9 cellular contexts compared by ENCODE assay signal in the genomic region with DNA sequence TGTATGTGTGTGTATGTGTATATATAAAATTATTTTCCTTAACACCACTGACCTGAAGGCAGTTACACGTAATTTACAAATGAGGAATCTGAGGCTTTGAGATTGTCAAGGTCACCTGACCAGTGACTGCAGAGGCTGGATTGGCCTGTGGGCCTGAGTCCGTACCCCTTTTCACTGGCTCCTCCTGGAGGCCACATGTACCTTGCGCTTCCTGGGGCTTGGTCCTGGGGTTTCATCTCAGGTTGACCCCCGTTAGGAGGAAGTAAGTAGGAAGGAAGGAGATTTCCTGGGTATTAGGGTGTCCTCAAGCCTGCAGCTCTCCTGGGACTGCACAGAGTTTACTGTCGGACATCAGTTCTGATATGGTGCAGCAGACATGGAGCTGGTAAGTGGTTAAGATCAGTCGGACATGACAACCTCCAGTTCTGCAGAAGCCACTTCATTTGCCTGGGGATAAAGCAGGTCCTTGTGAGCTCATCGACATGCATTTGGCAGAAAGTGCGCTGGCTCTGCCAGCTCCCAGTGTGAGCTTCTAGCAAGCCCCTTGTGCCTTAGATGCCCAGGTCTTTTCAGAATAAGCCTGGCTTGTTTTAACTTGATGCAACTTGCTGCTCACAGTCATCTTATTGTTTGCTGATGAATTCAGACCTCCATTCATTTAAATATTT. TPM values are rescaled to one million over a fixed set of nuclear protein-coding genes. Genes with fewer than 3 reads are reported as not detected.
DNase-seq lines count a peak whose midpoint lies in the region; ATAC-seq, FAIRE-seq and TF ChIP-seq lines count a peak whose summit lies in the region.
"Had no signal": no experiment of that assay in that cellular context is flagged by ENCODE, and none has a peak within 500 bp of the region (broad histone marks: within the 10 kb centered on the region; RNA-seq: fewer than 3 reads in every experiment).

No MANE protein-coding gene starts in this region.

- dilution Hi-C loops in keratinocyte (cut with MboI; ENCODE audit: extremely low pct_ligation_motif_present, low sequenced_read_pairs): no loop called here

- H3K27me3 Mint-ChIP-seq in activated T-helper 17 cell treated with anti-CD3 and anti-CD28 coated beads, Interleukin-2, amount 50 U/mL, for 72 hours: no peaks in the 10 kb centered on the region
- no peaks in the 10 kb centered on the region for H3K27me3 Mint-ChIP-seq in osteocyte (ENCODE audit: unreplicated experiment)

- H4K20me1 ChIP-seq in keratinocyte (ENCODE audit: control insufficient read depth, extremely low read depth, insufficient read depth, low read length) (no peaks in the 10 kb centered on the region), MM.1S (ENCODE audit: insufficient read depth, low read length) (no peaks in the 10 kb centered on the region)

- H3K4me2 ChIP-seq in keratinocyte (ENCODE audit: control insufficient read depth, extremely low read depth, insufficient read depth, low read depth, low read length) (peak overlapping the region; percentile 46), MM.1S (ENCODE audit: low read depth, low read length) (no peak overlapping the region)

- H3K9me1 ChIP-seq in keratinocyte (ENCODE audit: control insufficient read depth, extremely low read depth, insufficient read depth, low read length): no peaks in the 10 kb centered on the region

- H3K9ac ChIP-seq in keratinocyte (ENCODE audit: control insufficient read depth, extremely low read depth, insufficient read depth, low read length) (no peak overlapping the region), MM.1S (ENCODE audit: low read length) (no peak overlapping the region)

- H3K4me1 ChIP-seq in keratinocyte (ENCODE audit: control insufficient read depth, extremely low read depth, insufficient read depth, low read length): peaks cover 37% of the 10 kb centered on the region
- no peaks in the 10 kb centered on the region for H3K4me1 ChIP-seq in MM.1S (ENCODE audit: low read length)

- H3K9me3 Mint-ChIP-seq in activated T-helper 17 cell treated with anti-CD3 and anti-CD28 coated beads, Interleukin-2, amount 50 U/mL, for 72 hours: no peaks in the 10 kb centered on the region
- no peaks in the 10 kb centered on the region for H3K9me3 Mint-ChIP-seq in osteocyte (ENCODE audit: unreplicated experiment)

- H3K79me2 ChIP-seq in keratinocyte (ENCODE audit: control insufficient read depth, insufficient read depth, low read length) (peaks cover 25% of the 10 kb centered on the region), MM.1S (ENCODE audit: low read length) (no peaks in the 10 kb centered on the region)

- peak; percentile 94 for FAIRE-seq in keratinocyte (lab: Jason Lieb, UNC)
- FAIRE-seq: endometrium had no signal

- no peak overlapping the region for H3K27ac Mint-ChIP-seq in activated T-helper 17 cell treated with anti-CD3 and anti-CD28 coated beads, Interleukin-2, amount 50 U/mL, for 72 hours
- no peak overlapping the region for H3K27ac Mint-ChIP-seq in osteocyte (ENCODE audit: unreplicated experiment)

- DNase-seq in WERI-Rb-1 (no peak), keratinocyte (ENCODE audit: low read depth, low spot score) (no peak), MM.1S (no peak), NCI-H2171 (lab: John Stamatoyannopoulos, UW) (no peak), osteocyte (ENCODE audit: extremely low spot score, unreplicated experiment) (no peak)

- H3K27me3 ChIP-seq in WERI-Rb-1 (ENCODE audit: insufficient read depth, low read depth, severe bottlenecking): no peaks in the 10 kb centered on the region
- no peaks in the 10 kb centered on the region for H3K27me3 ChIP-seq in keratinocyte (ENCODE audit: control insufficient read depth, extremely low read depth, insufficient read depth, low read length)
- no peaks in the 10 kb centered on the region for H3K27me3 ChIP-seq in MM.1S (replicated peaks; ENCODE audit: insufficient read depth, low read length)

- H3K9me3 ChIP-seq in WERI-Rb-1 (ENCODE audit: severe bottlenecking): no peaks in the 10 kb centered on the region
- no peaks in the 10 kb centered on the region for H3K9me3 ChIP-seq in keratinocyte (ENCODE audit: control insufficient read depth, low read depth, low read length)
- no peaks in the 10 kb centered on the region for H3K9me3 ChIP-seq in MM.1S (replicated peaks; ENCODE audit: insufficient read depth, low read length)

- no peaks in the 10 kb centered on the region for H3K36me3 ChIP-seq in WERI-Rb-1
- H3K36me3 ChIP-seq in keratinocyte (ENCODE audit: control insufficient read depth in 2 of 2, extremely low read depth in 1 of 2, insufficient read depth in 2 of 2, low read length in 2 of 2): no peaks in the 10 kb centered on the region
- no peaks in the 10 kb centered on the region for H3K36me3 ChIP-seq in MM.1S (replicated peaks; ENCODE audit: insufficient read depth, low read length)

- no peak overlapping the region for H3K4me3 Mint-ChIP-seq in activated T-helper 17 cell treated with anti-CD3 and anti-CD28 coated beads, Interleukin-2, amount 50 U/mL, for 72 hours
- H3K4me3 Mint-ChIP-seq in osteocyte (ENCODE audit: unreplicated experiment): no peak overlapping the region

- no peak overlapping the region for H3K4me3 ChIP-seq in WERI-Rb-1 (ENCODE audit: low read depth, low read length)
- H3K4me3 ChIP-seq in keratinocyte (ENCODE audit: control insufficient read depth in 2 of 3, extremely low read depth in 1 of 3, insufficient read depth in 2 of 3, low read depth in 1 of 3, low read length in 3 of 3): no peak overlapping the region
- no peak overlapping the region for H3K4me3 ChIP-seq in MM.1S (ENCODE audit: low read length)

- no peak overlapping the region; the same call in 1 of the 2 replicates for H3K27ac ChIP-seq in WERI-Rb-1
- peak overlapping the region; percentile 67 for H3K27ac ChIP-seq in keratinocyte (ENCODE audit: control insufficient read depth, insufficient read depth, low read length)
- H3K27ac ChIP-seq in MM.1S (ENCODE audit: low read length): no peak overlapping the region

- H2AFZ ChIP-seq in keratinocyte (ENCODE audit: control insufficient read depth, low read length) (no peak overlapping the region), MM.1S (ENCODE audit: low read length) (no peak overlapping the region)

- H3K4me1 Mint-ChIP-seq in activated T-helper 17 cell treated with anti-CD3 and anti-CD28 coated beads, Interleukin-2, amount 50 U/mL, for 72 hours: no peaks in the 10 kb centered on the region
- peaks cover 64% of the 10 kb centered on the region for H3K4me1 Mint-ChIP-seq in osteocyte (ENCODE audit: unreplicated experiment)

- ATAC-seq in GM18868 (IDR thresholded peaks at IDR 0.05; ENCODE audit: unreplicated experiment) (peak; percentile 46), HG03103 (IDR thresholded peaks at IDR 0.05; ENCODE audit: low read depth, unreplicated experiment) (peak; percentile 76)
- ATAC-seq in activated T-helper 17 cell treated with anti-CD3 and anti-CD28 coated beads, Interleukin-2, amount 50 U/mL, for 72 hours (replicated peaks): no peak

- TF ChIP-seq CTCF in WERI-Rb-1 (IDR thresholded peaks at IDR 0.05; ENCODE audit: low read depth, low read length) (peak; percentile 48), keratinocyte (optimal IDR thresholded peaks at IDR 0.05 in 1 of 3, IDR thresholded peaks at IDR 0.05 in 1 of 3, conservative IDR thresholded peaks at IDR 0.05 in 1 of 3; ENCODE audit: extremely low read depth in 1 of 3, insufficient read depth in 2 of 3, low read length in 3 of 3) (peak; percentile 17 to 20 (median 18)), MM.1S (IDR thresholded peaks at IDR 0.05; ENCODE audit: low read length) (no peak), osteocyte (IDR thresholded peaks at IDR 0.05) (no peak)

- no peaks in the 10 kb centered on the region for H3F3A ChIP-seq in MM.1S (ENCODE audit: insufficient read depth, low read length)

- H3K9me2 ChIP-seq in MM.1S (replicated peaks; ENCODE audit: insufficient read depth, low read length): no peaks in the 10 kb centered on the region

- no peaks in the 10 kb centered on the region for H3K36me3 Mint-ChIP-seq in activated T-helper 17 cell treated with anti-CD3 and anti-CD28 coated beads, Interleukin-2, amount 50 U/mL, for 72 hours (ENCODE audit: low read depth)
- peaks cover 2% of the 10 kb centered on the region for H3K36me3 Mint-ChIP-seq in osteocyte (ENCODE audit: unreplicated experiment)

RNA-seq across cellular contexts. Expression of gene ST3GAL4, which starts 36.6 kb away (rescaled TPM):
- 23.2 to 38.9 TPM (median 24.6 TPM) in 3 replicates for polyA plus RNA-seq in keratinocyte
- polyA plus RNA-seq in keratinocyte (2011; ENCODE audit: low read depth): 4.4 TPM
- polyA plus RNA-seq in keratinocyte (2011; cell fraction: cytosol; rRNA removed): 28.3 and 29.2 TPM in 2 replicates
- polyA plus RNA-seq in keratinocyte (2011; cell fraction: nucleus; rRNA removed): 17.5 and 18.9 TPM in 2 replicates
- 11.6 and 27.8 TPM in 2 replicates for polyA plus RNA-seq in keratinocyte (2012; ENCODE audit: low replicate concordance)
- polyA minus RNA-seq in keratinocyte: 11.4 to 49.8 TPM (median 17.7 TPM) in 3 replicates
- polyA minus RNA-seq in keratinocyte (2011; cell fraction: cytosol; rRNA and poly(A)+ RNA removed): 13.0 TPM
- 5.6 and 9.4 TPM in 2 replicates for polyA minus RNA-seq in keratinocyte (2011; cell fraction: nucleus; rRNA and poly(A)+ RNA removed)
- total RNA-seq in activated T-helper 17 cell treated with anti-CD3 and anti-CD28 coated beads, Interleukin-2, amount 50 U/mL, for 72 hours: 10 to 100 TPM; 10.0 to 16.2 TPM
- 73.1 and 74.8 TPM in 2 replicates for total RNA-seq in osteocyte

Comparison
In these comparisons a context has a peak if more than half of its experiments do, and no peak if none do; other contexts are left out.
1. CTCF ChIP-seq: peak in WERI-Rb-1 (single experiment) and keratinocyte (3 of 3); none in MM.1S (single experiment) and osteocyte (single experiment).